In the genomic region with DNA sequence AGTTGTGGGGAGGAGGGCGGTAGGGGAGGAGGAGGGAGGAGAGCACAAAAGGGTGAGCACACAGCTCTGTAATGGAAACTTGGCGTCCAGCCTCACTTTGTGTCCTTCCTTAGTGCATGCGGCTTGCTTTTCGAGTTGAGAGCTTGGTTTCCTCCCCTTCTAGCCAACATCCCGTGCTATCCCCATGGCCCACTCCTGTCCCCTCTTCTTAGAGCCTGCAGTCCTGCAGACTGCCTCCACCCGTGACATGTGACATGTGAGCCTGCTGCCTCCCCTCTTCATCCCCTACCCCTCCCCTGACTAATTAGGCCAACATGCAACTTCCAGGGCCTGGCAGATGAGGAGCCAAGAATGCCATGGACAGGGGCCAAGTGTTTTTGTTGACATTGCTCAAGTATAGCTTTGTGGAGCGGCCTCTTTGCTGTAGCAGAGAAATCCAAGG, we compare ENCODE assay signal across 10 cellular contexts.
DNase-seq lines count a peak whose midpoint lies in the region; ATAC-seq, FAIRE-seq and TF ChIP-seq lines count a peak whose summit lies in the region.
"Had no signal": no experiment of that assay in that cellular context is flagged by ENCODE, and none has a peak within 500 bp of the region (broad histone marks: within the 10 kb centered on the region; RNA-seq: fewer than 3 reads in every experiment).

No MANE protein-coding gene starts in this region.

- no peak overlapping the region for H3K4me2 ChIP-seq in HepG2 (ENCODE audit: low read depth, low read length)

- in situ Hi-C loops in HepG2 (cut with HindIII; ENCODE audit: extremely low pct_ligation_motif_present, low pct_unique_long_range_greater_than_20kb) = no loop called here

- no peak for FAIRE-seq in HepG2 (lab: Jason Lieb, UNC)

- H3K4me3 ChIP-seq in HepG2 (replicated peaks in 1 of 3; ENCODE audit: insufficient read depth in 1 of 3, low read depth in 2 of 3, low read length in 3 of 3) (no peak overlapping the region), testis (no peak overlapping the region)

- H2AFZ ChIP-seq in HepG2 (ENCODE audit: low read length) = no peak overlapping the region

- H3K27ac ChIP-seq in HepG2 (ENCODE audit: extremely low read length, insufficient read depth, low read length) (no peak overlapping the region), testis (peak overlapping the region; percentile 21 to 59)

- no peaks in the 10 kb centered on the region for H4K20me1 ChIP-seq in HepG2 (ENCODE audit: insufficient read depth, low read length)

- H3K36me3 ChIP-seq in HepG2 (replicated peaks in 1 of 2; ENCODE audit: control insufficient read depth in 1 of 2, insufficient read depth in 2 of 2, low read length in 2 of 2) (no peaks in the 10 kb centered on the region), testis (ENCODE audit: low read depth, missing control alignments) (no peaks in the 10 kb centered on the region)

- H3K27me3 ChIP-seq in HepG2 (ENCODE audit: control insufficient read depth in 1 of 2, insufficient read depth in 2 of 2, low read length in 2 of 2) = peaks cover 0 to 7% of the 10 kb centered on the region in 2 experiments; a peak in 1 of 5 replicates
- H3K27me3 ChIP-seq in testis = no peaks in the 10 kb centered on the region

- TF ChIP-seq CTCF in HepG2 (CRISPR knock-in tag; IDR thresholded peaks at IDR 0.05) (no peak), testis (IDR thresholded peaks at IDR 0.05) (no peak)

- BruUV-seq in HepG2 (replicated peaks; lab: Mats Ljungman, UMichigan) = no TSS peak

- no peaks in the 10 kb centered on the region for H3K4me1 ChIP-seq in HepG2 (ENCODE audit: insufficient read depth, low read length)
- peaks cover 14% of the 10 kb centered on the region for H3K4me1 ChIP-seq in testis

- no peak for TF ChIP-seq RAD21 in HepG2 (CRISPR knock-in tag; IDR thresholded peaks at IDR 0.05)

- no peak overlapping the region for H3K9ac ChIP-seq in HepG2 (ENCODE audit: insufficient read depth, low read depth, low read length)

- POLR2A ChIA-PET in HepG2 (lab: Yijun Ruan, JAX) = no interaction called here

- ATAC-seq in HepG2 (peak; percentile 23; the same call in 2 of the 3 replicates), HG03439 (IDR thresholded peaks at IDR 0.05; ENCODE audit: unreplicated experiment) (no peak), GM18517 (IDR thresholded peaks at IDR 0.05; ENCODE audit: unreplicated experiment) (no peak), HG03280 (IDR thresholded peaks at IDR 0.05; ENCODE audit: unreplicated experiment) (no peak)

- H3K9me3 ChIP-seq in HepG2 (ENCODE audit: low read length) (no peaks in the 10 kb centered on the region), testis (no peaks in the 10 kb centered on the region)

- CTCF ChIA-PET in HepG2 (lab: Yijun Ruan, JAX; ENCODE audit: low intra/inter-chr PET ratio, low total read pairs) = no interaction called here

- intact Hi-C loops in HepG2 (cut with micrococcal nuclease; ENCODE audit: unreplicated experiment) = no loop called here
- intact Hi-C loops in testis (cut with DNase I; ENCODE audit: low total_unique reads) = no loop called here

- no peak for TF ChIP-seq EP300 in HepG2 (IDR thresholded peaks at IDR 0.05; ENCODE audit: low read depth in 2 of 2, low read length in 2 of 2)
- TF ChIP-seq EP300 in HepG2 (CRISPR knock-in tag; IDR thresholded peaks at IDR 0.05; ENCODE audit: borderline replicate concordance) = no peak

- H3K79me2 ChIP-seq in HepG2 (ENCODE audit: insufficient read depth, low read length) = no peaks in the 10 kb centered on the region

- peak; percentile 61 for DNase-seq in NCI-H1694 treated with DMSO at 0.1 percent for 48 hours (lab: John Stamatoyannopoulos, UW)
- peak; percentile 17 for DNase-seq in cerebellar cortex (ENCODE audit: low spot score)
- no peak for DNase-seq in HepG2 (ENCODE audit: low spot score)
- DNase-seq in testis = peak; percentile 89
- no peak for DNase-seq in NCI-H1048 (lab: John Stamatoyannopoulos, UW)
- DNase-seq: activated naive CD4-positive, alpha-beta T cell; stimulated activated CD4-positive, alpha-beta T cell treated with anti-CD3 and anti-CD28 coated beads, Interleukin-15, amount 100 ng/mL, for 24 hours had no signal

- TF ChIP-seq POLR2A in HepG2 (IDR thresholded peaks at IDR 0.05; ENCODE audit: insufficient read depth in 1 of 2, low read depth in 2 of 2, low read length in 2 of 2) = no peak
- TF ChIP-seq POLR2A in testis (IDR thresholded peaks at IDR 0.05) = no peak

- WGBS in HepG2 (ENCODE audit: low lambda C conversion rate) = 4% methylated on average over 7 of the region's 7 CpGs
- 28 to 31% methylated on average over 7 of the region's 7 CpGs for WGBS in testis, 2 donors

TF ChIP-seq in HepG2, 621 proteins besides CTCF, POLR2A, EP300 and RAD21:
- TF ChIP-seq ZNF33B (CRISPR knock-in tag; IDR thresholded peaks at IDR 0.05) = no peak
- no peak for TF ChIP-seq ZNF34 (CRISPR knock-in tag; IDR thresholded peaks at IDR 0.05; ENCODE audit: borderline replicate concordance)
- TF ChIP-seq REL (CRISPR knock-in tag; conservative IDR thresholded peaks at IDR 0.05) = no peak
- no peak for TF ChIP-seq ARID2 (CRISPR knock-in tag; IDR thresholded peaks at IDR 0.05; ENCODE audit: borderline replicate concordance)
- TF ChIP-seq, protein P1, sequence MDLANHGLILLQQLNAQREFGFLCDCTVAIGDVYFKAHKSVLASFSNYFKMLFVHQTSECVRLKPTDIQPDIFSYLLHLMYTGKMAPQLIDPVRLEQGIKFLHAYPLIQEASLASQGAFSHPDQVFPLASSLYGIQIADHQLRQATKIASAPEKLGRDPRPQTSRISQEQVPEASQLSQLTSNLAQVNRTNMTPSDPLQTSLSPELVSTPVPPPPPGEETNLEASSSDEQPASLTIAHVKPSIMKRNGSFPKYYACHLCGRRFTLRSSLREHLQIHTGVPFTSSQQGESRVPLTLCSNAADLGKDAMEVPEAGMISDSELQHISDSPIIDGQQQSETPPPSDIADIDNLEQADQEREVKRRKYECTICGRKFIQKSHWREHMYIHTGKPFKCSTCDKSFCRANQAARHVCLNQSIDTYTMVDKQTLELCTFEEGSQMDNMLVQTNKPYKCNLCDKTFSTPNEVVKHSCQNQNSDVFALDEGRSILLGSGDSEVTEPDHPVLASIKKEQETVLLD (CRISPR knock-in tag; IDR thresholded peaks at IDR 0.05; ENCODE audit: low read depth) = no peak
- TF ChIP-seq PHF21A (CRISPR knock-in tag; IDR thresholded peaks at IDR 0.05) = no peak
- no peak for TF ChIP-seq SRY (CRISPR knock-in tag; IDR thresholded peaks at IDR 0.05)
- TF ChIP-seq, protein P2, sequence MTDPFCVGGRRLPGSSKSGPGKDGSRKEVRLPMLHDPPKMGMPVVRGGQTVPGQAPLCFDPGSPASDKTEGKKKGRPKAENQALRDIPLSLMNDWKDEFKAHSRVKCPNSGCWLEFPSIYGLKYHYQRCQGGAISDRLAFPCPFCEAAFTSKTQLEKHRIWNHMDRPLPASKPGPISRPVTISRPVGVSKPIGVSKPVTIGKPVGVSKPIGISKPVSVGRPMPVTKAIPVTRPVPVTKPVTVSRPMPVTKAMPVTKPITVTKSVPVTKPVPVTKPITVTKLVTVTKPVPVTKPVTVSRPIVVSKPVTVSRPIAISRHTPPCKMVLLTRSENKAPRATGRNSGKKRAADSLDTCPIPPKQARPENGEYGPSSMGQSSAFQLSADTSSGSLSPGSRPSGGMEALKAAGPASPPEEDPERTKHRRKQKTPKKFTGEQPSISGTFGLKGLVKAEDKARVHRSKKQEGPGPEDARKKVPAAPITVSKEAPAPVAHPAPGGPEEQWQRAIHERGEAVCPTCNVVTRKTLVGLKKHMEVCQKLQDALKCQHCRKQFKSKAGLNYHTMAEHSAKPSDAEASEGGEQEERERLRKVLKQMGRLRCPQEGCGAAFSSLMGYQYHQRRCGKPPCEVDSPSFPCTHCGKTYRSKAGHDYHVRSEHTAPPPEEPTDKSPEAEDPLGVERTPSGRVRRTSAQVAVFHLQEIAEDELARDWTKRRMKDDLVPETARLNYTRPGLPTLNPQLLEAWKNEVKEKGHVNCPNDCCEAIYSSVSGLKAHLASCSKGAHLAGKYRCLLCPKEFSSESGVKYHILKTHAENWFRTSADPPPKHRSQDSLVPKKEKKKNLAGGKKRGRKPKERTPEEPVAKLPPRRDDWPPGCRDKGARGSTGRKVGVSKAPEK (CRISPR knock-in tag; IDR thresholded peaks at IDR 0.05; ENCODE audit: borderline replicate concordance) = no peak

Comparison
In these comparisons a context has a peak if more than half of its experiments do, and no peak if none do; other contexts are left out.
1. DNase-seq: peak in NCI-H1694 treated with DMSO at 0.1 percent for 48 hours (single experiment), cerebellar cortex (single experiment) and testis (single experiment); none in HepG2 (single experiment) and NCI-H1048 (single experiment).